25 cellular contexts compared by ENCODE assay signal in genomic region chr16:31436221-31437045, GRCh38. TPM values are rescaled to one million over a fixed set of nuclear protein-coding genes. Genes with fewer than 3 reads are reported as not detected.
"Had no signal": no experiment of that assay in that cellular context is flagged by ENCODE, and none has a peak within 500 bp of the region (broad histone marks: within the 10 kb centered on the region; RNA-seq: fewer than 3 reads in every experiment).

No MANE protein-coding gene starts in this region.

- FAIRE-seq: frontal cortex had no signal

- H3K36me3 ChIP-seq: cardiac muscle cell, prostate gland, thoracic aorta, upper lobe of left lung had no signal

- H3K27ac ChIP-seq: body of pancreas, cardiac muscle cell, hepatocyte, prostate gland, thoracic aorta, upper lobe of left lung had no signal

- DNase-seq: activated CD4-positive, alpha-beta T cell treated with anti-CD3 and anti-CD28 coated beads for 4 hours; activated CD4-positive, alpha-beta T cell treated with anti-CD3 and anti-CD28 coated beads, Interleukin-2, amount 50 U/mL, for 48 hours; activated CD4-positive, CD25-positive, alpha-beta regulatory T cell; activated naive CD4-positive, alpha-beta T cell treated with anti-CD3 and anti-CD28 coated beads, Interleukin-2, amount 50 U/mL, for 16 hours; activated naive CD8-positive, alpha-beta T cell treated with anti-CD3 and anti-CD28 coated beads, Interleukin-2, amount 50 U/mL, for 24 hours; activated T-cell treated with anti-CD3 and anti-CD28 coated beads, Interleukin-2, amount 50 U/mL, for 48 hours; body of pancreas; effector CD4-positive, alpha-beta T cell; glutamatergic neuron; left ventricle myocardium superior; nephron progenitor cell; stimulated activated CD4-positive, alpha-beta T cell treated with anti-CD3 and anti-CD28 coated beads, Interleukin-4, amount 100 ng/mL, for 24 hours; stimulated activated naive CD4-positive, alpha-beta T cell treated with Interleukin-2 at 50 U/mL for 16 hours; SW 1271; T-helper 17 cell had no signal

- H3K27me3 ChIP-seq: body of pancreas, cardiac muscle cell, hepatocyte, upper lobe of left lung had no signal

- H3K36me3 Mint-ChIP-seq: memory B cell had no signal

- H3K27ac Mint-ChIP-seq: activated naive CD8-positive, alpha-beta T cell treated with anti-CD3 and anti-CD28 coated beads, Interleukin-2, amount 50 U/mL, for 24 hours; memory B cell; nephron progenitor cell; T-helper 17 cell had no signal

- H3K4me3 ChIP-seq: body of pancreas, cardiac muscle cell, hepatocyte, prostate gland, thoracic aorta, upper lobe of left lung had no signal

- H3K9me3 Mint-ChIP-seq: activated naive CD8-positive, alpha-beta T cell treated with anti-CD3 and anti-CD28 coated beads, Interleukin-2, amount 50 U/mL, for 24 hours; memory B cell; nephron progenitor cell had no signal

- H3K4me1 ChIP-seq: body of pancreas, prostate gland, upper lobe of left lung had no signal

- H3K27me3 Mint-ChIP-seq: T-helper 17 cell had no signal

- H3K4me3 Mint-ChIP-seq: activated naive CD8-positive, alpha-beta T cell treated with anti-CD3 and anti-CD28 coated beads, Interleukin-2, amount 50 U/mL, for 24 hours; memory B cell; nephron progenitor cell; T-helper 17 cell had no signal

- H3K9me3 ChIP-seq: body of pancreas, prostate gland, thoracic aorta, upper lobe of left lung had no signal

- ATAC-seq: activated naive CD8-positive, alpha-beta T cell treated with anti-CD3 and anti-CD28 coated beads, Interleukin-2, amount 50 U/mL, for 24 hours; body of pancreas; left ventricle myocardium superior; T-helper 17 cell had no signal

RNA-seq across cellular contexts. Expression of gene COX6A2, which starts 8.3 kb away (rescaled TPM):
- total RNA-seq: activated CD8-positive, alpha-beta memory T cell treated with anti-CD3 and anti-CD28 coated beads for 36 hours; body of pancreas; cerebellum; frontal cortex; hepatocyte; osteoblast; T-helper 17 cell; thoracic aorta; upper lobe of left lung had no signal

RNA-seq across cellular contexts. Expression of gene ITGAD, which starts 43.3 kb away (rescaled TPM):
- total RNA-seq: activated CD8-positive, alpha-beta memory T cell treated with anti-CD3 and anti-CD28 coated beads for 36 hours; body of pancreas; cardiac muscle cell; cerebellum; frontal cortex; hepatocyte; left ventricle myocardium superior; osteoblast; prostate gland; T-helper 17 cell had no signal
- polyA plus RNA-seq: cardiac muscle cell, hepatocyte had no signal
